25 cellular contexts compared by ENCODE assay signal in genomic region chr9:78468231-78468630, GRCh38.
DNase-seq lines count a peak whose midpoint lies in the region; ATAC-seq and TF ChIP-seq lines count a peak whose summit lies in the region.
"Had no signal": no experiment of that assay in that cellular context is flagged by ENCODE, and none has a peak within 500 bp of the region (broad histone marks: within the 10 kb centered on the region; RNA-seq: fewer than 3 reads in every experiment).

No MANE protein-coding gene starts in this region.

- H3K36me3 ChIP-seq in BE2C, result no peaks in the 10 kb centered on the region
- H3K36me3 ChIP-seq in colonic mucosa, result no peaks in the 10 kb centered on the region
- H3K36me3 ChIP-seq: HAP-1 had no signal

- POLR2A ChIA-PET in activated CD4-positive, alpha-beta memory T cell treated with anti-CD3 and anti-CD28 coated beads for 36 hours (lab: Charles Lee), result no interaction called here

- H3K4me1 Mint-ChIP-seq in activated CD4-positive, alpha-beta memory T cell treated with anti-CD3 and anti-CD28 coated beads for 36 hours (ENCODE audit: low read depth), result no peaks in the 10 kb centered on the region
- H3K4me1 Mint-ChIP-seq: GM23338 had no signal

- H3K9ac ChIP-seq in colonic mucosa (ENCODE audit: low read depth in 2 of 2, low read length in 2 of 2), result no peak overlapping the region
- H3K9ac ChIP-seq: SK-N-SH had no signal

- H3K27me3 Mint-ChIP-seq in activated CD4-positive, alpha-beta memory T cell treated with anti-CD3 and anti-CD28 coated beads for 36 hours, result peaks cover 6% of the 10 kb centered on the region
- H3K27me3 Mint-ChIP-seq: B cell had no signal

- H3K9me3 Mint-ChIP-seq in activated CD4-positive, alpha-beta memory T cell treated with anti-CD3 and anti-CD28 coated beads for 36 hours, result no peaks in the 10 kb centered on the region
- H3K9me3 Mint-ChIP-seq: CD8-positive, alpha-beta T cell; GM23338 had no signal

- H3K4me1 ChIP-seq in BE2C (peaks cover 32% of the 10 kb centered on the region), colonic mucosa (no peaks in the 10 kb centered on the region)
- H3K4me1 ChIP-seq: HAP-1 had no signal

- H3K4me3 ChIP-seq in BE2C (ENCODE audit: low read depth, low read length), result no peak overlapping the region; the same call in 1 of the 2 replicates
- no peak overlapping the region for H3K4me3 ChIP-seq in colonic mucosa
- H3K4me3 ChIP-seq: GM23338, HAP-1, PC-9 had no signal

- H3K27ac ChIP-seq in VCaP, result peak overlapping the region; percentile 76
- H3K27ac ChIP-seq in colonic mucosa, result no peak overlapping the region
- H3K27ac ChIP-seq: PC-9 had no signal

- no peaks in the 10 kb centered on the region for H3K9me3 ChIP-seq in BE2C
- no peaks in the 10 kb centered on the region for H3K9me3 ChIP-seq in colonic mucosa
- H3K9me3 ChIP-seq: HAP-1, SK-N-SH had no signal

- no peak for ATAC-seq in HG03095 (IDR thresholded peaks at IDR 0.05; ENCODE audit: unreplicated experiment)
- ATAC-seq: CD8-positive, alpha-beta T cell; GM23338 had no signal

- TF ChIP-seq CTCF in BE2C (IDR thresholded peaks at IDR 0.05; ENCODE audit: low read depth, low read length) (no peak), VCaP (conservative IDR thresholded peaks at IDR 0.05) (no peak), colonic mucosa (IDR thresholded peaks at IDR 0.05) (no peak)

- no peak overlapping the region for H3K4me3 Mint-ChIP-seq in activated CD4-positive, alpha-beta memory T cell treated with anti-CD3 and anti-CD28 coated beads for 36 hours
- H3K4me3 Mint-ChIP-seq: B cell; CD8-positive, alpha-beta T cell; GM23338 had no signal

- intact Hi-C loops in colonic mucosa (cut with DNase I), result no loop called here
- intact Hi-C loops in activated CD4-positive, alpha-beta memory T cell treated with anti-CD3 and anti-CD28 coated beads for 36 hours (cut with micrococcal nuclease), result no loop called here

- DNase-seq in BE2C (peak; percentile 51), CMK (ENCODE audit: low read depth) (peak; percentile 42), left kidney (ENCODE audit: low read depth, low spot score) (peak; percentile 18), colonic mucosa (no peak), ecto neural progenitor cell (ENCODE audit: low spot score) (no peak)
- no peak for DNase-seq in activated CD4-positive, alpha-beta memory T cell treated with anti-CD3 and anti-CD28 coated beads for 36 hours
- DNase-seq: Calu3; CD8-positive, alpha-beta T cell; DMS153; IMR-90; MV-4-11; NCI-H1105 treated with DMSO at 0.1 percent for 48 hours; NCI-H2029 treated with DMSO at 0.1 percent for 48 hours; NCI-H2171; NCI-H345; NCI-H524; PC-9; RPMI8226; SHP77; SK-N-SH had no signal

- H3K36me3 Mint-ChIP-seq in activated CD4-positive, alpha-beta memory T cell treated with anti-CD3 and anti-CD28 coated beads for 36 hours, result no peaks in the 10 kb centered on the region
- H3K36me3 Mint-ChIP-seq: CD8-positive, alpha-beta T cell had no signal

- CTCF ChIA-PET in activated CD4-positive, alpha-beta memory T cell treated with anti-CD3 and anti-CD28 coated beads for 36 hours (lab: Charles Lee), result no interaction called here

- H3K27ac Mint-ChIP-seq in activated CD4-positive, alpha-beta memory T cell treated with anti-CD3 and anti-CD28 coated beads for 36 hours, result no peak overlapping the region
- H3K27ac Mint-ChIP-seq: B cell; CD8-positive, alpha-beta T cell; GM23338 had no signal

- H3K27me3 ChIP-seq in BE2C (no peaks in the 10 kb centered on the region), colonic mucosa (no peaks in the 10 kb centered on the region)

Comparison
In these comparisons a context has a peak if more than half of its experiments do, and no peak if none do; other contexts are left out.
1. DNase-seq: peak in BE2C (single experiment), CMK (single experiment) and left kidney (single experiment); none in colonic mucosa (single experiment), activated CD4-positive, alpha-beta memory T cell treated with anti-CD3 and anti-CD28 coated beads for 36 hours (single experiment) and ecto neural progenitor cell (single experiment).